28 cellular contexts compared by ENCODE assay signal in genomic region chr22:11616811-11617210, GRCh38.
"Had no signal": no experiment of that assay in that cellular context is flagged by ENCODE, and none has a peak within 500 bp of the region (broad histone marks: within the 10 kb centered on the region; RNA-seq: fewer than 3 reads in every experiment).

No MANE protein-coding gene starts in this region.

- DNase-seq: activated CD4-positive, alpha-beta T cell treated with anti-CD3 and anti-CD28 coated beads for 4 hours; activated CD4-positive, alpha-beta T cell treated with anti-CD3 and anti-CD28 coated beads, Interleukin-2, amount 50 U/mL, for 4 hours; activated CD8-positive, alpha-beta memory T cell treated with anti-CD3 and anti-CD28 coated beads for 24 hours; activated effector memory CD4-positive, alpha-beta T cell treated with Interleukin-2 at 50 U/mL for 16 hours; activated naive CD4-positive, alpha-beta T cell treated with Interleukin-2 at 50 U/mL for 16 hours; caudate nucleus; dermis blood vessel endothelial cell; effector CD4-positive, alpha-beta T cell; foreskin fibroblast; heart left ventricle; left ventricle myocardium superior; nephron progenitor cell; ovary; psoas muscle; stimulated activated CD4-positive, alpha-beta T cell treated with anti-CD3 and anti-CD28 coated beads, Interleukin-15, amount 100 ng/mL, for 24 hours; stimulated activated CD4-positive, alpha-beta T cell treated with anti-CD3 and anti-CD28 coated beads, Interleukin-2, amount 100 ng/mL, for 24 hours; stimulated activated naive CD4-positive, alpha-beta T cell; T-helper 9 cell; tibial artery had no signal

- H3K4me1 Mint-ChIP-seq: nephron progenitor cell had no signal

- H3K27me3 ChIP-seq: adrenal gland, heart left ventricle, ovary, suprapubic skin, tibial artery had no signal

- H3K4me1 ChIP-seq: adrenal gland, heart left ventricle, psoas muscle, suprapubic skin, tibial artery had no signal

- FAIRE-seq: astrocyte, colon, endometrium, TTC549 had no signal

- H3K27ac ChIP-seq: adrenal gland, heart left ventricle, ovary, psoas muscle, suprapubic skin, tibial artery, VCaP had no signal

- ATAC-seq: left ventricle myocardium superior, psoas muscle had no signal

- H3K27me3 Mint-ChIP-seq: activated naive CD8-positive, alpha-beta T cell had no signal

- H3K9me3 ChIP-seq: ovary, psoas muscle had no signal

- H3K4me3 ChIP-seq: adrenal gland, heart left ventricle, ovary, psoas muscle, smooth muscle cell, suprapubic skin, tibial artery had no signal

- H3K36me3 ChIP-seq: adrenal gland, heart left ventricle, ovary, suprapubic skin, tibial artery had no signal

- H3K27ac Mint-ChIP-seq: activated naive CD8-positive, alpha-beta T cell; nephron progenitor cell had no signal

- H3K4me3 Mint-ChIP-seq: activated naive CD8-positive, alpha-beta T cell; nephron progenitor cell had no signal
